ENCODE assay signal across 8 cellular contexts in the genomic region with DNA sequence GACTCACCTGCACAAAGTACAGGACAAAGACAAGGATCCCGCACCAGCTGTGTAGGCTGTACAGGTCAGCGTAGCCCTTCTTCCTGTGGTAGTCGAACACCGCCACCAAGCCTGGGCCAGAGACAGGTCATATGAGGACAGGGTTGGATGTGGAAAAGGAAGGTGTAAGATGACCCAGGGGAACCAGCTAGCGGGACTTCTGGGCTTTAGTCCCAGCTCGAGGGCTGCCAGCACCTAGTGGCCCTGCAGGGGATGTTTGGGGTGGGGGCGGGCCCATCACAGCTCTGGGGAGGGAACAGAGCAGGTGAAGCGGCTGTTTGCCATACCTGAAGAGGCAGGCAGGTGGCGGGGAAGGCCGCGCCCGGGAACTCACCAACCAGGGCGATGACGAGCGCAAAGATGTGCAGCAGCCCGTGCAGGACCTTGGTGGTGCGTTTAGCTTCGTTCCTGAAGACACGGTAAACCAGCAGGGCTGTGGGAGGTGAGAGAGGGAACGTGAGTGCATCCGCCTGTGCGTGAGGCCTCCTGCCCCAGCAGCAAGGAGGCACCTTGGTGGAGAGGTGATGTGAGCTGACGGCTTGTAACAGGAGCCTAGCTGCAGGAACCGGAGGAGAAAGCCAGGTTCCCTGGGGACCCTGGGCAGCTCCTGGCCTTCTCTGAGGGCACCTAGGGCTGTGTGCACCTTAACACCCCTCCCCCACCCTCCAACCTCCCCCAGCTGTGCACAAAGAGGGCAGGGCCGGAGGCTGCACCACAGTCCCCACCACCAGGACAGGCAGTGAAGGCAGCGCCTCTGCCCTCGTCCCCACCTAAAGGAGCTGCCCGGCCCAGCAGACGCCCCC. TPM values are rescaled to one million over a fixed set of nuclear protein-coding genes. Genes with fewer than 3 reads are reported as not detected.
A peak's percentile ranks its signal among the peaks of the same experiment; 100 is the strongest.
DNase-seq lines count a peak whose midpoint lies in the region; ATAC-seq and TF ChIP-seq lines count a peak whose summit lies in the region.

No MANE protein-coding gene starts in this region.

- no peak overlapping the region; a peak in 1 of 22 replicates for H3K9ac ChIP-seq in BLaER1 treated with 17β-estradiol and CSF1 and Interleukin-3, amounts not matched to agents 10 nM and 100 nM
- H3K9ac ChIP-seq in SU-DHL-6 (ENCODE audit: low read length), result no peak overlapping the region

- intact Hi-C loops in CD14-positive monocyte (cut with micrococcal nuclease), result loop anchor here in 1 of 2 donors (5.0 kb wide), 1 partner anchor 181 kb away; no protein-coding TSS in a partner anchor

- peaks cover 0 to 4% of the 10 kb centered on the region in 2 donors for H3K36me3 Mint-ChIP-seq in CD14-positive monocyte

- H3K27me3 Mint-ChIP-seq in CD14-positive monocyte (ENCODE audit: low read depth in 3 of 3), result peaks cover 2 to 11% (median 6%) of the 10 kb centered on the region in 3 donors

- peak; percentile 54 for DNase-seq in H4 (ENCODE audit: low spot score)
- DNase-seq in kidney tubule cell (ENCODE audit: low spot score), result peak; percentile 58
- no peak for DNase-seq in OCI-M2 (lab: John Stamatoyannopoulos, UW; ENCODE audit: unreplicated experiment)
- no peak for DNase-seq in CD14-positive monocyte (ENCODE audit: low spot score)
- no peak for DNase-seq in hippocampal formation (lab: John Stamatoyannopoulos, UW)

- peak overlapping the region; percentile 68 to 87 (median 81) for H3K4me2 ChIP-seq in BLaER1 treated with 17β-estradiol and CSF1 and Interleukin-3, amounts not matched to agents 10 nM and 100 nM
- no peak overlapping the region for H3K4me2 ChIP-seq in SU-DHL-6 (ENCODE audit: low read depth, low read length, poor library complexity, severe bottlenecking)

- peaks cover 0 to 2% (median 0%) of the 10 kb centered on the region in 7 donors for H3K9me3 Mint-ChIP-seq in CD14-positive monocyte

- no peak for ATAC-seq in GM19467 (IDR thresholded peaks at IDR 0.05; ENCODE audit: unreplicated experiment)

- no peaks in the 10 kb centered on the region; a peak in 1 of 22 replicates for H3K36me3 ChIP-seq in BLaER1 treated with 17β-estradiol and CSF1 and Interleukin-3, amounts not matched to agents 10 nM and 100 nM
- H3K36me3 ChIP-seq in SU-DHL-6 (ENCODE audit: low read length), result no peaks in the 10 kb centered on the region

- no peak overlapping the region for H2AFZ ChIP-seq in SU-DHL-6 (ENCODE audit: low read depth, low read length, severe bottlenecking)

- peak overlapping the region in 3 of 7 donors; percentile 40 to 74 (median 59) for H3K27ac Mint-ChIP-seq in CD14-positive monocyte

- H3K4me3 ChIP-seq in BLaER1 treated with 17β-estradiol and CSF1 and Interleukin-3, amounts not matched to agents 10 nM and 100 nM, result no peak overlapping the region
- H3K4me3 ChIP-seq in SU-DHL-6 (ENCODE audit: insufficient read depth, low read length, poor library complexity, severe bottlenecking), result no peak overlapping the region

- H3K4me3 Mint-ChIP-seq in CD14-positive monocyte, result no peak overlapping the region

- peaks cover 63 to 81% (median 74%) of the 10 kb centered on the region in 10 experiments for H3K4me1 ChIP-seq in BLaER1 treated with 17β-estradiol and CSF1 and Interleukin-3, amounts not matched to agents 10 nM and 100 nM

- H3F3A ChIP-seq in SU-DHL-6 (ENCODE audit: insufficient read depth), result no peaks in the 10 kb centered on the region

- no peaks in the 10 kb centered on the region; a peak in 1 of 22 replicates for H4K20me1 ChIP-seq in BLaER1 treated with 17β-estradiol and CSF1 and Interleukin-3, amounts not matched to agents 10 nM and 100 nM
- no peaks in the 10 kb centered on the region for H4K20me1 ChIP-seq in SU-DHL-6 (ENCODE audit: low read depth, low read length)

- H3K79me2 ChIP-seq in SU-DHL-6 (ENCODE audit: insufficient read depth, low read length), result no peaks in the 10 kb centered on the region

- peaks cover 50% of the 10 kb centered on the region for H3K4me1 Mint-ChIP-seq in CD14-positive monocyte

- no peaks in the 10 kb centered on the region for H3K9me2 ChIP-seq in SU-DHL-6 (replicated peaks; ENCODE audit: insufficient read depth, low read length)

- TF ChIP-seq CTCF in SU-DHL-6 (IDR thresholded peaks at IDR 0.05; ENCODE audit: insufficient read depth, low read length, poor library complexity, severe bottlenecking) (peak; percentile 13), CD14-positive monocyte (IDR thresholded peaks at IDR 0.05) (no peak)

- peak overlapping the region in 2 of 11 experiments; percentile 71 to 73; a peak in 3 of 22 replicates for H3K27ac ChIP-seq in BLaER1 treated with 17β-estradiol and CSF1 and Interleukin-3, amounts not matched to agents 10 nM and 100 nM
- H3K27ac ChIP-seq in SU-DHL-6 (ENCODE audit: low read depth, low read length), result no peak overlapping the region

- H3K27me3 ChIP-seq in BLaER1 treated with 17β-estradiol and CSF1 and Interleukin-3, amounts not matched to agents 10 nM and 100 nM, result 0 out of 22 replicates have a peak, but pooled peaks cover 0 to 3% (median 0%) of the 10 kb centered on the region in 11 experiments
- H3K27me3 ChIP-seq in SU-DHL-6 (ENCODE audit: low read length), result no peaks in the 10 kb centered on the region

- H3K9me3 ChIP-seq in BLaER1 treated with 17β-estradiol and CSF1 and Interleukin-3, amounts not matched to agents 10 nM and 100 nM (replicated peaks in 1 of 11), result no peaks in the 10 kb centered on the region
- no peaks in the 10 kb centered on the region for H3K9me3 ChIP-seq in SU-DHL-6 (ENCODE audit: insufficient read depth, low read length)

RNA-seq across cellular contexts. Expression of a gene that starts 10.2 kb away (rescaled TPM):
- total RNA-seq in H4 (2014; rRNA removed; shearing (Covaris generic)), result 29.1 and 30.9 TPM in 2 replicates
- 1 to 10 TPM; 5.2 to 8.3 TPM for polyA plus RNA-seq in CD14-positive monocyte

RNA-seq across cellular contexts. Expression of a gene that starts 41.0 kb away (rescaled TPM):
- not detected in 2 replicates for total RNA-seq in H4 (2014; rRNA removed; shearing (Covaris generic))
- not detected for polyA plus RNA-seq in CD14-positive monocyte

Comparison
In these comparisons a context has a peak if more than half of its experiments do, and no peak if none do; other contexts are left out.
1. DNase-seq: peak in H4 (single experiment) and kidney tubule cell (single experiment); none in OCI-M2 (single experiment), CD14-positive monocyte (single experiment) and hippocampal formation (0 of 2).